In genomic region chr13:44565881-44566280, GRCh38 we compare ENCODE assay signal across 22 cellular contexts. TPM values are rescaled to one million over a fixed set of nuclear protein-coding genes. Genes with fewer than 3 reads are reported as not detected.
A peak's percentile ranks its signal among the peaks of the same experiment; 100 is the strongest.
DNase-seq lines count a peak whose midpoint lies in the region; ATAC-seq and TF ChIP-seq lines count a peak whose summit lies in the region.
"Had no signal": no experiment of that assay in that cellular context is flagged by ENCODE, and none has a peak within 500 bp of the region (broad histone marks: within the 10 kb centered on the region; RNA-seq: fewer than 3 reads in every experiment).

No MANE protein-coding gene starts in this region.

- H2BK15ac ChIP-seq in mesendoderm (replicated peaks; ENCODE audit: low read depth) = no peak overlapping the region

- no peak overlapping the region for H3K4me2 ChIP-seq in mesendoderm (ENCODE audit: low read length)

- H3K27ac ChIP-seq in HUES48 (ENCODE audit: low read depth, low read length) (peak overlapping the region; percentile 56), mesendoderm (ENCODE audit: low read depth, low read length) (no peak overlapping the region), right atrium auricular region (no peak overlapping the region)
- H3K27ac ChIP-seq: HL-60, RWPE1, SJSA1 had no signal

- no peaks in the 10 kb centered on the region for H3K9me3 ChIP-seq in HUES48 (ENCODE audit: control insufficient read depth, insufficient read depth, low read length)
- no peaks in the 10 kb centered on the region for H3K9me3 ChIP-seq in right atrium auricular region
- H3K9me3 ChIP-seq: SJSA1 had no signal

- H3K79me2 ChIP-seq in mesendoderm (ENCODE audit: control insufficient read depth, insufficient read depth, low read length) = peaks cover 32% of the 10 kb centered on the region

- no peak overlapping the region for H4K8ac ChIP-seq in mesendoderm (ENCODE audit: low read depth, low read length)

- no CpG with 5 or more reads among the region's 3 CpGs for WGBS in mesendoderm (ENCODE audit: extremely low coverage, insufficient coverage, low lambda C conversion rate)

- no peak overlapping the region for H2BK5ac ChIP-seq in mesendoderm (ENCODE audit: low read length)

- H3K23ac ChIP-seq in mesendoderm (ENCODE audit: low read length) = no peak overlapping the region

- peaks cover 5% of the 10 kb centered on the region for H3K79me1 ChIP-seq in mesendoderm (ENCODE audit: low read length)

- no peak overlapping the region for H3K18ac ChIP-seq in mesendoderm (ENCODE audit: low read length)

- DNase-seq in AG10803 (ENCODE audit: low read depth) = peak; percentile 33
- DNase-seq in astrocyte of the hippocampus (ENCODE audit: low read depth, low spot score) = peak; percentile 53
- peak; percentile 14 for DNase-seq in mesendoderm
- DNase-seq in right atrium auricular region (ENCODE audit: low spot score) = no peak
- DNase-seq in H4 (ENCODE audit: low spot score) = no peak
- DNase-seq: 8988T; CD8-positive, alpha-beta T cell; DMS79; GF-D8; MV-4-11; NCI-H1417 treated with DMSO at 0.1 percent for 48 hours; NCI-H2029; NCI-H2171; NCI-H446 treated with DMSO at 0.1 percent for 48 hours; NCI-H748 treated with DMSO at 0.1 percent for 48 hours; OCI-M1 had no signal

- no peak overlapping the region for H2BK120ac ChIP-seq in mesendoderm (ENCODE audit: low read depth, low read length)

- H3K9ac ChIP-seq in HUES48 (ENCODE audit: low read depth, low read length) (no peak overlapping the region), mesendoderm (ENCODE audit: low read length) (no peak overlapping the region)

- H3K4ac ChIP-seq in mesendoderm (ENCODE audit: low read depth, low read length) = no peak overlapping the region

- H3K27me3 ChIP-seq in HUES48 (ENCODE audit: control insufficient read depth, insufficient read depth, low read length) = no peaks in the 10 kb centered on the region
- H3K27me3 ChIP-seq in mesendoderm (ENCODE audit: insufficient read depth, low read length, poor library complexity) = no peaks in the 10 kb centered on the region
- H3K27me3 ChIP-seq in right atrium auricular region = no peaks in the 10 kb centered on the region
- H3K27me3 ChIP-seq: SJSA1 had no signal

- no peak overlapping the region for H3K4me3 ChIP-seq in AG10803 (ENCODE audit: low read length)
- no peak overlapping the region for H3K4me3 ChIP-seq in HUES48 (ENCODE audit: low read depth, low read length)
- no peak overlapping the region for H3K4me3 ChIP-seq in mesendoderm (ENCODE audit: low read length)
- no peak overlapping the region for H3K4me3 ChIP-seq in right atrium auricular region
- H3K4me3 ChIP-seq: SJSA1 had no signal

- H3K36me3 ChIP-seq in HUES48 (ENCODE audit: control insufficient read depth, insufficient read depth, low read length) (no peaks in the 10 kb centered on the region), mesendoderm (ENCODE audit: control insufficient read depth, insufficient read depth, low read length) (no peaks in the 10 kb centered on the region), right atrium auricular region (no peaks in the 10 kb centered on the region)

- no peak overlapping the region for H4K5ac ChIP-seq in mesendoderm (ENCODE audit: low read length)

- H3K4me1 ChIP-seq in HUES48 (ENCODE audit: control insufficient read depth, insufficient read depth, low read length) = peaks cover 44% of the 10 kb centered on the region
- peaks cover 9% of the 10 kb centered on the region for H3K4me1 ChIP-seq in mesendoderm (ENCODE audit: control insufficient read depth, low read depth, low read length)
- peaks cover 0 to 2% of the 10 kb centered on the region in 2 donors for H3K4me1 ChIP-seq in right atrium auricular region
- H3K4me1 ChIP-seq: SJSA1 had no signal

- TF ChIP-seq CTCF in AG10803 (conservative IDR thresholded peaks at IDR 0.05; ENCODE audit: low read length) = no peak
- no peak for TF ChIP-seq CTCF in right atrium auricular region (IDR thresholded peaks at IDR 0.05)

- ATAC-seq in HG03565 (IDR thresholded peaks at IDR 0.05; ENCODE audit: unreplicated experiment) = no peak
- no peak for ATAC-seq in GM18858 (IDR thresholded peaks at IDR 0.05; ENCODE audit: unreplicated experiment)
- ATAC-seq: CD8-positive, alpha-beta T cell had no signal

- H2AK5ac ChIP-seq in mesendoderm (ENCODE audit: low read length) = no peak overlapping the region

- H3K56ac ChIP-seq in mesendoderm (ENCODE audit: low read length) = no peak overlapping the region

RNA-seq across cellular contexts. Expression of gene TSC22D1, which starts 10.2 kb away (rescaled TPM):
- 42.9 TPM for polyA plus RNA-seq in mesendoderm (2013, experiment 1 of 2)
- 42.4 TPM for polyA plus RNA-seq in mesendoderm (2013, experiment 2 of 2)
- 100 to 1,000 TPM; 110 to 159 TPM for total RNA-seq in right atrium auricular region
- total RNA-seq in H4 (2014; rRNA removed; shearing (Covaris generic)) = 30.1 and 35.9 TPM in 2 replicates

Comparison
In these comparisons a context has a peak if more than half of its experiments do, and no peak if none do; other contexts are left out.
1. DNase-seq: peak in AG10803 (single experiment), astrocyte of the hippocampus (single experiment) and mesendoderm (single experiment); none in right atrium auricular region (single experiment) and H4 (single experiment).